22 cellular contexts compared by ENCODE assay signal in the genomic region with DNA sequence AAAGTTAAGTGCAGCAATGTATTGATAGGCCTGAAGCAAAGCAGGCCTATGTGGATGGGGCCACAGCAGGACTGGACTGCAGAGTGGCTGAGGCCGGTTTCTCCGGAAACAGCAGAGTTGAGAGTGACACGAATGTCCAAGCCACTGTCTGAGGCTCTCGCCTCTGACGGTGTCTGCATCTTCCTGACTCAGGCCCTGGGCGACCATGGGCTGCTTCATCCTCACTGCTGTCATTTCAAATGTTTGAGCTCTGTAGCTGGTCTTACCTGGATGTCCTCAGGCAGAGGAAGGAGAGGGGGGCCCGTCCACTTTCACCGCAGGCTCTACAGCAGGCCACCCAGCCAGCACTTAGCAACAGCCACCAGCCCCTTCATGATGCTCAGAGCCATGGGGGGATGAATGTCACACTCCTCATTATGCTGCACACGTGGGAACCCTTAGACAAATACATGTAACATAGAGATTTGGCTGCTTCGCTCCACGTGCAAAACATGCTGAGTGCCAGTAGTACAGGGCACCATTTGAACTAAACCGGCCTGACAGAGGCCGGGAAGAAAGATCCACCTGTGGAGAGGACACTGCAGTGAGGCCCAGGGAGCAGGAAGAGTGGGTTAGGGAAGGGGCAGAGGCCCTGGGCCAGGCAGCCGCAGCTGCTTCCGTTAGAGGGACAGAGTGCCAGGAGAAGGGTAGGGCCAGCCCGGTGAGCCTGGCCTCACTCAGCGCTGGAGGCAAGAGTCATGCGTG. TPM values are rescaled to one million over a fixed set of nuclear protein-coding genes. Genes with fewer than 3 reads are reported as not detected.
DNase-seq lines count a peak whose midpoint lies in the region; ATAC-seq, FAIRE-seq and TF ChIP-seq lines count a peak whose summit lies in the region.
"Had no signal": no experiment of that assay in that cellular context is flagged by ENCODE, and none has a peak within 500 bp of the region (broad histone marks: within the 10 kb centered on the region; RNA-seq: fewer than 3 reads in every experiment).

No MANE protein-coding gene starts in this region.

- no peak overlapping the region for H2BK12ac ChIP-seq in H9 (ENCODE audit: insufficient read length, low read depth, low read length)
- no peak overlapping the region; the same call in 1 of the 2 replicates for H2BK12ac ChIP-seq in H1 (ENCODE audit: low read depth, low read length)

- CTCF ChIA-PET in H1 (lab: Charles Lee; ENCODE audit: partially characterized antibody), result interaction anchor here (0.6 to 1.0 kb wide), 3 partner anchors 18 to 214 kb away, joined by 3 read pairs; no protein-coding TSS in a partner anchor

- H3K14ac ChIP-seq in H9 (ENCODE audit: insufficient read depth, low read length), result no peak overlapping the region
- no peak overlapping the region for H3K14ac ChIP-seq in H1 (ENCODE audit: insufficient read length)

- H3K9ac ChIP-seq in H9 (ENCODE audit: extremely low read depth, insufficient read length, low read length) (no peak overlapping the region), H1 (replicated peaks in 1 of 4; ENCODE audit: extremely low read depth in 1 of 4, low read depth in 3 of 4, low read length in 3 of 4) (no peak overlapping the region; a peak in 1 of 7 replicates)

- H3K4ac ChIP-seq in H9 (ENCODE audit: low read depth, low read length) (no peak overlapping the region), H1 (replicated peaks; ENCODE audit: insufficient read length, low read depth, low read length) (no peak overlapping the region)

- peak overlapping the region in 2 of 3 experiments; percentile 68 to 77; a peak in 2 of 7 replicates for H3K27ac Mint-ChIP-seq in H9
- H3K27ac Mint-ChIP-seq: CD8-positive, alpha-beta memory T cell; IgD-negative memory B cell had no signal

- no peaks in the 10 kb centered on the region for H3K27me3 ChIP-seq in H9 (ENCODE audit: insufficient read depth, low read length)
- no peaks in the 10 kb centered on the region; a peak in 1 of 7 replicates for H3K27me3 ChIP-seq in H1 (replicated peaks in 1 of 4; ENCODE audit: control insufficient read depth in 3 of 4, extremely low read depth in 1 of 4, insufficient read depth in 3 of 4, low read length in 3 of 4)
- no peaks in the 10 kb centered on the region for H3K27me3 ChIP-seq in spleen (replicated peaks in 1 of 7)

- no peak overlapping the region for H3T11ph ChIP-seq in H9 (ENCODE audit: low read length)

- ATAC-seq in HG03460 (IDR thresholded peaks at IDR 0.05; ENCODE audit: unreplicated experiment), result no peak
- no peak for ATAC-seq in GM21423 (IDR thresholded peaks at IDR 0.05; ENCODE audit: unreplicated experiment)

- H4K5ac ChIP-seq in H9 (ENCODE audit: insufficient read length, low read depth, low read length), result no peak overlapping the region
- H4K5ac ChIP-seq in H1 (ENCODE audit: insufficient read length, low read depth, low read length), result no peak overlapping the region

- H2AK5ac ChIP-seq in H9 (ENCODE audit: insufficient read length, low read length), result no peak overlapping the region
- no peak overlapping the region for H2AK5ac ChIP-seq in H1 (ENCODE audit: low read depth, low read length)

- no peak overlapping the region for H3K18ac ChIP-seq in H9 (ENCODE audit: insufficient read length, low read depth, low read length)
- H3K18ac ChIP-seq in H1 (ENCODE audit: extremely low read depth, low read length), result peak overlapping the region; percentile 71

- H3K4me3 ChIP-seq in H1 (ENCODE audit: extremely low read depth in 1 of 4, insufficient read depth in 2 of 4, low read depth in 3 of 4, low read length in 4 of 4) (no peak overlapping the region), mesodermal cell (ENCODE audit: extremely low read depth, insufficient read depth, low read length, poor library complexity, severe bottlenecking) (no peak overlapping the region), spleen (no peak overlapping the region)

- H4K8ac ChIP-seq in H9 (replicated peaks; ENCODE audit: insufficient read length, low read depth, low read length) (no peak overlapping the region), H1 (ENCODE audit: extremely low read depth, insufficient read depth, low read length) (no peak overlapping the region)

- H2BK120ac ChIP-seq in H9 (ENCODE audit: low read depth, low read length, poor library complexity, severe bottlenecking) (no peak overlapping the region), H1 (replicated peaks; ENCODE audit: low read depth, low read length) (no peak overlapping the region)

- H2BK15ac ChIP-seq in H9 (ENCODE audit: low read depth, low read length), result no peak overlapping the region
- H2BK15ac ChIP-seq in H1 (ENCODE audit: low read length), result no peak overlapping the region; the same call in 1 of the 2 replicates

- H2BK5ac ChIP-seq in H9 (ENCODE audit: insufficient read length, low read length), result no peak overlapping the region
- H2BK5ac ChIP-seq in H1 (ENCODE audit: low read depth, low read length), result peak overlapping the region; percentile 36; the same call in 1 of the 2 replicates

- H3K27ac ChIP-seq in H9 (ENCODE audit: insufficient read length, low read depth, low read length) (no peak overlapping the region), H1 (ENCODE audit: low read depth, low read length) (no peak overlapping the region), mesodermal cell (ENCODE audit: low read depth, low read length, severe bottlenecking) (peak overlapping the region; percentile 23), spleen (no peak overlapping the region)
- H3K27ac ChIP-seq: C4-2B had no signal

- no peak for TF ChIP-seq EP300 in H1 (IDR thresholded peaks at IDR 0.05; ENCODE audit: borderline replicate concordance in 1 of 2, low read depth in 2 of 2, low read length in 2 of 2)

- WGBS in H9 (ENCODE audit: extremely low coverage, insufficient read length, low lambda C conversion rate), result no CpG with 5 or more reads among the region's 18 CpGs
- WGBS in H1 (ENCODE audit: extremely low coverage in 1 of 2, insufficient coverage in 1 of 2, insufficient read length in 1 of 2, insufficient replicate concordance in 2 of 2, low coverage in 1 of 2, low lambda C conversion rate in 2 of 2, missing lambda C conversion rate in 1 of 2), 2 experiments, result 88% methylated on average over 18 of the region's 18 CpGs; no CpG with 5 or more reads in 1 of the 2 experiments
- WGBS in mesodermal cell (ENCODE audit: insufficient coverage in 2 of 2), 2 experiments, result 89 to 90% methylated on average over 14 of the region's 18 CpGs
- 85 to 93% (median 88%) methylated on average over 16 to 18 of the region's 18 CpGs for WGBS in spleen, 5 donors

- no peaks in the 10 kb centered on the region for H3K79me2 ChIP-seq in H9 (ENCODE audit: insufficient read depth, low read length)
- H3K79me2 ChIP-seq in H1 (ENCODE audit: control insufficient read depth in 1 of 2, insufficient read depth in 2 of 2, low read length in 2 of 2), result no peaks in the 10 kb centered on the region

- H3K27me3 Mint-ChIP-seq in H9 (ENCODE audit: low read depth), result no peaks in the 10 kb centered on the region

- H3K23me2 ChIP-seq in H9 (ENCODE audit: insufficient read length, low read depth, low read length, poor library complexity, severe bottlenecking), result no peaks in the 10 kb centered on the region
- H3K23me2 ChIP-seq in H1 (ENCODE audit: low read depth, low read length), result peaks cover 4% of the 10 kb centered on the region; the same call in 1 of the 2 replicates

- H4K20me1 ChIP-seq in H9 (ENCODE audit: control insufficient read depth, insufficient read depth, insufficient read length) (no peaks in the 10 kb centered on the region), H1 (replicated peaks in 1 of 2; ENCODE audit: control insufficient read depth in 1 of 2, insufficient read depth in 2 of 2, low read length in 2 of 2) (peaks cover 0 to 4% of the 10 kb centered on the region in 2 experiments)

- H2AFZ ChIP-seq in H9 (ENCODE audit: low read length) (no peak overlapping the region), H1 (ENCODE audit: low read length) (peak overlapping the region; percentile 42; the same call in 1 of the 2 replicates)

- peaks cover 10 to 17% of the 10 kb centered on the region in 2 experiments for H3K4me1 Mint-ChIP-seq in H9
- H3K4me1 Mint-ChIP-seq: CD8-positive, alpha-beta memory T cell; IgD-negative memory B cell had no signal

- no peaks in the 10 kb centered on the region; a peak in 1 of 5 replicates for H3K9me3 Mint-ChIP-seq in H9
- H3K9me3 Mint-ChIP-seq: CD8-positive, alpha-beta memory T cell had no signal

- H3K56ac ChIP-seq in H9 (ENCODE audit: insufficient read length, low read depth, low read length), result no peak overlapping the region
- no peak overlapping the region for H3K56ac ChIP-seq in H1 (replicated peaks; ENCODE audit: insufficient read length, low read depth, low read length)

- DNase-seq in H9 (no peak), H1 (ENCODE audit: low read depth in 1 of 2, low spot score in 2 of 2) (no peak), spleen (peak; percentile 56), GM12892 (ENCODE audit: insufficient read length) (no peak), retina (no peak)
- DNase-seq: CD8-positive, alpha-beta memory T cell; HCEC 1CT; NCI-H1105 treated with DMSO at 0.1 percent for 48 hours; NCI-H2029 treated with DMSO at 0.1 percent for 48 hours; NCI-H226; NCI-H510A treated with DMSO at 0.1 percent for 48 hours; NCI-H774 had no signal

- POLR2A ChIA-PET in H1 (lab: Charles Lee; ENCODE audit: partially characterized antibody), result interaction anchor here (0.7 kb wide), 1 partner anchor 11 kb away, joined by 3 read pairs; no protein-coding TSS in a partner anchor

- no peaks in the 10 kb centered on the region; a peak in 1 of 7 replicates for H3K36me3 Mint-ChIP-seq in H9 (ENCODE audit: insufficient read depth in 1 of 3, low read depth in 3 of 3)
- H3K36me3 Mint-ChIP-seq: CD8-positive, alpha-beta memory T cell; IgD-negative memory B cell had no signal

- no peaks in the 10 kb centered on the region for H3K79me1 ChIP-seq in H9 (ENCODE audit: insufficient read depth, low read depth, low read length, poor library complexity, severe bottlenecking)
- no peaks in the 10 kb centered on the region; the same call in 1 of the 2 replicates for H3K79me1 ChIP-seq in H1 (ENCODE audit: low read depth, low read length)

- H3K36me3 ChIP-seq in H1 (ENCODE audit: control insufficient read depth in 2 of 4, insufficient read depth in 4 of 4, low read length in 3 of 4) (no peaks in the 10 kb centered on the region; a peak in 1 of 8 replicates), mesodermal cell (ENCODE audit: control insufficient read depth, insufficient read depth, low read length) (no peaks in the 10 kb centered on the region), spleen (no peaks in the 10 kb centered on the region)

- TF ChIP-seq POLR2A in H1 (IDR thresholded peaks at IDR 0.05; ENCODE audit: control extremely low read depth in 1 of 2, low read depth in 2 of 2, low read length in 2 of 2) (no peak), spleen (IDR thresholded peaks at IDR 0.05) (no peak), GM12892 (IDR thresholded peaks at IDR 0.05; ENCODE audit: low read depth, low read length) (no peak)

- H4K91ac ChIP-seq in H9 (ENCODE audit: insufficient read length, low read depth, low read length), result no peak overlapping the region
- no peak overlapping the region for H4K91ac ChIP-seq in H1 (replicated peaks; ENCODE audit: insufficient read length, low read length)

- H3K4me1 ChIP-seq in H9 (ENCODE audit: insufficient read depth, low read length), result peaks cover 6% of the 10 kb centered on the region; the same call in 1 of the 2 replicates
- H3K4me1 ChIP-seq in H1 (replicated peaks in 1 of 4; ENCODE audit: control insufficient read depth in 3 of 4, insufficient read depth in 4 of 4, low read length in 3 of 4), result peaks cover 0 to 4% (median 2%) of the 10 kb centered on the region in 4 experiments; a peak in 3 of 7 replicates
- peaks cover 6% of the 10 kb centered on the region for H3K4me1 ChIP-seq in mesodermal cell (ENCODE audit: control insufficient read depth, insufficient read depth, low read length, poor library complexity, severe bottlenecking)
- H3K4me1 ChIP-seq in spleen, result no peaks in the 10 kb centered on the region

- H3K9me3 ChIP-seq in H9 (ENCODE audit: control insufficient read depth, low read depth, low read length) (no peaks in the 10 kb centered on the region), H1 (ENCODE audit: insufficient read depth in 2 of 2, low read depth in 1 of 2, low read length in 1 of 2) (peaks cover 0 to under 1% of the 10 kb centered on the region in 2 experiments; a peak in 1 of 4 replicates), mesodermal cell (ENCODE audit: control insufficient read depth, low read length) (no peaks in the 10 kb centered on the region), spleen (peaks cover 0 to under 1% (median 0%) of the 10 kb centered on the region in 8 donors)

- no peak for TF ChIP-seq CTCF in H9 (conservative IDR thresholded peaks at IDR 0.05)
- TF ChIP-seq CTCF in H1 (IDR thresholded peaks at IDR 0.05; ENCODE audit: control extremely low read depth in 1 of 3, insufficient read depth in 1 of 3, low read depth in 1 of 3, low read length in 3 of 3), result no peak
- TF ChIP-seq CTCF in spleen (IDR thresholded peaks at IDR 0.05 in 8 of 11, conservative IDR thresholded peaks at IDR 0.05 in 3 of 11), result no peak

- H2BK20ac ChIP-seq in H9 (ENCODE audit: low read depth, low read length, poor library complexity, severe bottlenecking) (no peak overlapping the region), H1 (ENCODE audit: low read length) (no peak overlapping the region)

- no peak for TF ChIP-seq RAD21 in H1 (IDR thresholded peaks at IDR 0.05 in 1 of 2, conservative IDR thresholded peaks at IDR 0.05 in 1 of 2; ENCODE audit: low read depth in 2 of 2, low read length in 2 of 2)

- no peak overlapping the region for H3K4me2 ChIP-seq in H9 (ENCODE audit: insufficient read depth, insufficient read length, low read length)
- no peak overlapping the region for H3K4me2 ChIP-seq in H1 (ENCODE audit: insufficient read depth in 1 of 2, low read depth in 2 of 2, low read length in 2 of 2)

- FAIRE-seq in H1 (lab: Jason Lieb, UNC) (no peak), GM12892 (lab: Jason Lieb, UNC) (no peak)
- FAIRE-seq: A204.1, G401.6, GM18507, GM19239, HTR-8/SVneo had no signal

- H3K4me3 Mint-ChIP-seq in H9, result no peak overlapping the region
- H3K4me3 Mint-ChIP-seq: CD8-positive, alpha-beta memory T cell; IgD-negative memory B cell had no signal

- intact Hi-C loops in spleen (cut with DNase I; ENCODE audit: low total_unique reads), result no loop called here

- no peak overlapping the region for H3K23ac ChIP-seq in H9 (ENCODE audit: insufficient read length, low read depth, low read length)
- H3K23ac ChIP-seq in H1 (ENCODE audit: insufficient read length), result no peak overlapping the region

RNA-seq across cellular contexts. Expression of gene NXNL2, which starts 31.7 kb away (rescaled TPM):
- 0.33 and 0.57 TPM in 2 replicates for total RNA-seq in H9 (2021)
- 1.9 and 2.1 TPM in 2 replicates for total RNA-seq in H1 (2021; fragmentation: NEBNext Ultra II Directional; extraction: Animal tissue kit (Norgen Biotek cat#: 25700))
- 2.6 and 5.6 TPM in 2 replicates for polyA plus RNA-seq in H1 (2011; rRNA removed)
- 3.4 TPM for polyA plus RNA-seq in H1 (2011; cell fraction: cytosol; rRNA removed)
- polyA plus RNA-seq in H1 (2011; cell fraction: nucleus; rRNA removed), result 4.7 TPM
- 0.58 to 1.6 TPM (median 1.2 TPM) in 4 replicates for polyA plus RNA-seq in H1 (2012, experiment 1 of 2)
- polyA plus RNA-seq in H1 (2012, experiment 2 of 2), result 0.41 TPM
- polyA plus RNA-seq in H1 (2013, experiment 1 of 2), result 1.3 TPM
- 0.98 TPM for polyA plus RNA-seq in H1 (2013, experiment 2 of 2)
- 0.61 and 0.98 TPM in 2 replicates for polyA minus RNA-seq in H1 (2011; rRNA and poly(A)+ RNA removed)
- 1.2 TPM for polyA minus RNA-seq in H1 (2011; cell fraction: cytosol; rRNA and poly(A)+ RNA removed)
- polyA minus RNA-seq in H1 (2011; cell fraction: nucleus; rRNA and poly(A)+ RNA removed), result 6.5 TPM
- polyA plus RNA-seq in mesodermal cell (2013, experiment 1 of 2), result 0.44 TPM
- polyA plus RNA-seq in mesodermal cell (2013, experiment 2 of 2), result 0.51 TPM
- under 1 TPM in 2 of 7 donors, not detected in 5; 0.51 to 0.94 TPM for total RNA-seq in spleen
- under 1 TPM; 0.22 to 0.29 (median 0.23) TPM for polyA plus RNA-seq in spleen
- polyA plus RNA-seq in GM12892 (2012; ENCODE audit: missing spikeins), result not detected
- total RNA-seq: CD8-positive, alpha-beta memory T cell had no signal
- polyA plus RNA-seq: CD8-positive, alpha-beta memory T cell; IgD-negative memory B cell had no signal
